8 cellular contexts compared by ENCODE assay signal in genomic region chr1:225817611-225818061, GRCh38. TPM values are rescaled to one million over a fixed set of nuclear protein-coding genes. Genes with fewer than 3 reads are reported as not detected.
DNase-seq lines count a peak whose midpoint lies in the region; ATAC-seq and TF ChIP-seq lines count a peak whose summit lies in the region.

No MANE protein-coding gene starts in this region.

- 23 to 35% methylated on average over 8 of the region's 8 CpGs for WGBS in esophagus, 2 donors

- H3K27ac Mint-ChIP-seq in GM23338 = peak overlapping the region; percentile 96

- peaks cover 50% of the 10 kb centered on the region for H3K4me1 Mint-ChIP-seq in GM23338

- H3K9me3 ChIP-seq in esophagus (ENCODE audit: control insufficient read depth in 2 of 2, insufficient read depth in 1 of 2, low read depth in 1 of 2, low read length in 1 of 2) (no peaks in the 10 kb centered on the region), mucosa of rectum (ENCODE audit: control insufficient read depth in 2 of 2, low read length in 2 of 2) (no peaks in the 10 kb centered on the region)

- H3K4me2 ChIP-seq in GM23338 = peak overlapping the region; percentile 52

- H3K4me3 Mint-ChIP-seq in GM23338 = peak overlapping the region; percentile 9; the same call in 1 of the 3 replicates

- TF ChIP-seq CTCF in GM23338 (conservative IDR thresholded peaks at IDR 0.05; ENCODE audit: low read depth in 2 of 2) = no peak

- H4K20me1 ChIP-seq in GM23338 (replicated peaks; ENCODE audit: insufficient read depth) = no peaks in the 10 kb centered on the region; the same call in none of the 2 replicates

- H3K36me3 ChIP-seq in GM23338 (ENCODE audit: insufficient read depth) (no peaks in the 10 kb centered on the region), esophagus (ENCODE audit: control insufficient read depth in 2 of 2, insufficient read depth in 2 of 2, low read length in 1 of 2) (no peaks in the 10 kb centered on the region), mucosa of rectum (ENCODE audit: control insufficient read depth in 2 of 2, insufficient read depth in 2 of 2, low read length in 2 of 2) (peaks cover 0 to 1% of the 10 kb centered on the region in 2 donors)

- H3K36me3 Mint-ChIP-seq in GM23338 (ENCODE audit: low read depth) = peaks cover 18% of the 10 kb centered on the region

- DNase-seq in GM23338 (ENCODE audit: low spot score) = peak; percentile 65
- DNase-seq in OCI-M1 (lab: John Stamatoyannopoulos, UW) = peak; percentile 72
- no peak for DNase-seq in stimulated activated CD4-positive, alpha-beta T cell treated with anti-CD3 and anti-CD28 coated beads, Interleukin-1b, Interleukin-23, amount 100 ng/mL, for 48 hours
- no peak for DNase-seq in ecto neural progenitor cell (ENCODE audit: low spot score)

- H3K4me1 ChIP-seq in GM23338 (ENCODE audit: insufficient read depth) (peaks cover 46% of the 10 kb centered on the region), esophagus (ENCODE audit: control insufficient read depth in 2 of 2, insufficient read depth in 2 of 2, low read length in 1 of 2) (peaks cover 7 to 38% of the 10 kb centered on the region in 2 donors), mucosa of rectum (ENCODE audit: control insufficient read depth in 2 of 2, insufficient read depth in 2 of 2, low read length in 2 of 2) (peaks cover 40 to 49% of the 10 kb centered on the region in 2 donors)

- H3K79me2 ChIP-seq in GM23338 (replicated peaks; ENCODE audit: insufficient read depth) = peaks cover 78% of the 10 kb centered on the region

- 0 out of 2 replicates have a peak, but pooled peaks cover 11% of the 10 kb centered on the region for H3F3A ChIP-seq in GM23338 (replicated peaks; ENCODE audit: low read depth)

- H3K27me3 ChIP-seq in GM23338 (ENCODE audit: insufficient read depth) = no peaks in the 10 kb centered on the region
- H3K27me3 ChIP-seq in esophagus (ENCODE audit: control insufficient read depth in 1 of 2, insufficient read depth in 2 of 2, low read length in 2 of 2) = no peaks in the 10 kb centered on the region
- H3K27me3 ChIP-seq in mucosa of rectum (ENCODE audit: control insufficient read depth in 2 of 2, insufficient read depth in 2 of 2, low read length in 2 of 2) = no peaks in the 10 kb centered on the region

- ATAC-seq in GM23338 (peak; percentile 44), HG03460 (IDR thresholded peaks at IDR 0.05; ENCODE audit: unreplicated experiment) (no peak), HG03571 (IDR thresholded peaks at IDR 0.05; ENCODE audit: unreplicated experiment) (no peak)

- peak overlapping the region; percentile 65 to 72 for H3K9ac ChIP-seq in mucosa of rectum (ENCODE audit: low read depth in 1 of 2, low read length in 2 of 2)

- H3K4me3 ChIP-seq in GM23338 = no peak overlapping the region
- H3K4me3 ChIP-seq in esophagus (ENCODE audit: low read depth in 1 of 2, low read length in 2 of 2) = no peak overlapping the region
- no peak overlapping the region for H3K4me3 ChIP-seq in mucosa of rectum (ENCODE audit: low read length in 2 of 2)

- H3K9me3 Mint-ChIP-seq in GM23338 = no peaks in the 10 kb centered on the region

- H3K9me2 ChIP-seq in GM23338 (ENCODE audit: insufficient read depth) = no peaks in the 10 kb centered on the region

- peaks cover 4% of the 10 kb centered on the region for H3K27me3 Mint-ChIP-seq in GM23338 (ENCODE audit: insufficient read depth, low read depth, poor library complexity)

- H2AFZ ChIP-seq in GM23338 = peak overlapping the region; percentile 56; the same call in 1 of the 2 replicates

- H3K27ac ChIP-seq in GM23338 (ENCODE audit: low read depth) (peak overlapping the region; percentile 87), esophagus (ENCODE audit: low read depth in 2 of 2, low read length in 1 of 2) (peak overlapping the region; percentile 92 to 95), mucosa of rectum (ENCODE audit: low read depth in 2 of 2, low read length in 2 of 2) (peak overlapping the region; percentile 90 to 95)

TF ChIP-seq in GM23338, 12 proteins besides CTCF, POLR2A, EP300 and RAD21:
- TF ChIP-seq STAT1 (IDR thresholded peaks at IDR 0.05; ENCODE audit: unreplicated experiment) (no peak), ZNF114 (CRISPR knock-in tag; IDR thresholded peaks at IDR 0.05) (no peak), POLR2AphosphoS5 (IDR thresholded peaks at IDR 0.05; ENCODE audit: low read depth) (no peak), ZNF331 (CRISPR knock-in tag; IDR thresholded peaks at IDR 0.05; ENCODE audit: low read depth) (no peak), EZH2phosphoT487 (IDR thresholded peaks at IDR 0.05; ENCODE audit: unreplicated experiment) (no peak)

RNA-seq across cellular contexts. Expression of gene EPHX1, which starts 7.7 kb away (rescaled TPM):
- 46.5 and 47.0 TPM in 2 replicates for total RNA-seq in GM23338 (2014; rRNA removed; shearing (Covaris generic))
- 15.3 and 17.3 TPM in 2 replicates for polyA plus RNA-seq in GM23338 (2016; fragmentation: Nextera tagmentation; extraction: Ambion mirVana)
- polyA plus RNA-seq in esophagus = 10 to 100 TPM; 62.5 to 90.7 TPM

RNA-seq across cellular contexts. Expression of gene SRP9, which starts 40.0 kb away (rescaled TPM):
- 640 and 749 TPM in 2 replicates for total RNA-seq in GM23338 (2014; rRNA removed; shearing (Covaris generic))
- polyA plus RNA-seq in GM23338 (2016; fragmentation: Nextera tagmentation; extraction: Ambion mirVana) (590 and 728 TPM in 2 replicates), esophagus (100 to 1,000 TPM; 129 to 158 TPM)

Comparison
In these comparisons a context has a peak if more than half of its experiments do, and no peak if none do; other contexts are left out.
1. DNase-seq: peak in GM23338 (single experiment) and OCI-M1 (single experiment); none in stimulated activated CD4-positive, alpha-beta T cell treated with anti-CD3 and anti-CD28 coated beads, Interleukin-1b, Interleukin-23, amount 100 ng/mL, for 48 hours (single experiment) and ecto neural progenitor cell (single experiment).
2. Peak in every context shown above with its lines, with median percentiles within 50 percentile points of each other: H3K27ac ChIP-seq.